Comparison of ENCODE assay signal across 8 cellular contexts in genomic region chr5:67246108-67246507, GRCh38. TPM values are rescaled to one million over a fixed set of nuclear protein-coding genes. Genes with fewer than 3 reads are reported as not detected.
A peak's percentile ranks its signal among the peaks of the same experiment; 100 is the strongest.
DNase-seq lines count a peak whose midpoint lies in the region; ATAC-seq, FAIRE-seq and TF ChIP-seq lines count a peak whose summit lies in the region.

No MANE protein-coding gene starts in this region.

- H3K56ac ChIP-seq in mesendoderm (ENCODE audit: low read length), result no peak overlapping the region

- peak; percentile 83 for FAIRE-seq in G401.6 (lab: Jason Lieb, UNC)

- peak; percentile 96 for TF ChIP-seq CTCF in endothelial cell (IDR thresholded peaks at IDR 0.05; ENCODE audit: unreplicated experiment)

- H3K18ac ChIP-seq in mesendoderm (ENCODE audit: low read length), result no peak overlapping the region

- DNase-seq in M059J (ENCODE audit: low read depth), result peak; percentile 65
- peak; percentile 64 for DNase-seq in RPMI7951 (ENCODE audit: low read depth)
- DNase-seq in endothelial cell (ENCODE audit: low spot score), result peak; percentile 30
- DNase-seq in mesendoderm, result peak; percentile 65
- no peak for DNase-seq in stimulated activated naive CD4-positive, alpha-beta T cell treated with Interleukin-2 at 50 U/mL for 16 hours (lab: John Stamatoyannopoulos, UW)
- no peak for DNase-seq in HuH-7.5 (ENCODE audit: low spot score)

- no peak overlapping the region for H3K27ac ChIP-seq in mesendoderm (ENCODE audit: low read depth, low read length)

- no peaks in the 10 kb centered on the region for H3K9me3 Mint-ChIP-seq in endothelial cell (ENCODE audit: unreplicated experiment)

- H3K4me3 Mint-ChIP-seq in endothelial cell (ENCODE audit: unreplicated experiment), result no peak overlapping the region

- no peak overlapping the region for H3K27ac Mint-ChIP-seq in endothelial cell (ENCODE audit: unreplicated experiment)

- H3K23ac ChIP-seq in mesendoderm (ENCODE audit: low read length), result no peak overlapping the region

- no peak overlapping the region for H4K5ac ChIP-seq in mesendoderm (ENCODE audit: low read length)

- no peak overlapping the region for H2BK5ac ChIP-seq in mesendoderm (ENCODE audit: low read length)

- H3K79me1 ChIP-seq in mesendoderm (ENCODE audit: low read length), result no peaks in the 10 kb centered on the region

- no peak for TF ChIP-seq POLR2A in GM18505 (IDR thresholded peaks at IDR 0.05; ENCODE audit: borderline replicate concordance, extremely low read depth, insufficient read depth, insufficient read length)

- peaks cover 3% of the 10 kb centered on the region for H3K27me3 Mint-ChIP-seq in endothelial cell (ENCODE audit: unreplicated experiment)

- H3K4ac ChIP-seq in mesendoderm (ENCODE audit: low read depth, low read length), result no peak overlapping the region

- no peak overlapping the region for H4K8ac ChIP-seq in mesendoderm (ENCODE audit: low read depth, low read length)

- H2AK5ac ChIP-seq in mesendoderm (ENCODE audit: low read length), result no peak overlapping the region

- H3K36me3 ChIP-seq in mesendoderm (ENCODE audit: control insufficient read depth, insufficient read depth, low read length), result no peaks in the 10 kb centered on the region

- H2BK15ac ChIP-seq in mesendoderm (replicated peaks; ENCODE audit: low read depth), result no peak overlapping the region

- H3K27me3 ChIP-seq in mesendoderm (ENCODE audit: insufficient read depth, low read length, poor library complexity), result no peaks in the 10 kb centered on the region

- no peak overlapping the region for H3K4me3 ChIP-seq in mesendoderm (ENCODE audit: low read length)

- ATAC-seq in GM18505 (IDR thresholded peaks at IDR 0.05; ENCODE audit: unreplicated experiment), result no peak

- H3K36me3 Mint-ChIP-seq in endothelial cell (ENCODE audit: low read depth, unreplicated experiment), result no peaks in the 10 kb centered on the region

- no peak overlapping the region for H2BK120ac ChIP-seq in mesendoderm (ENCODE audit: low read depth, low read length)

- 100% methylated on average over 1 of the region's 2 CpGs for WGBS in mesendoderm (ENCODE audit: extremely low coverage, insufficient coverage, low lambda C conversion rate)

- no peaks in the 10 kb centered on the region for H3K79me2 ChIP-seq in mesendoderm (ENCODE audit: control insufficient read depth, insufficient read depth, low read length)

- H3K9ac ChIP-seq in mesendoderm (ENCODE audit: low read length), result no peak overlapping the region

- H3K4me1 Mint-ChIP-seq in endothelial cell (ENCODE audit: unreplicated experiment), result peaks cover 23% of the 10 kb centered on the region

- H3K4me2 ChIP-seq in mesendoderm (ENCODE audit: low read length), result no peak overlapping the region

- H3K4me1 ChIP-seq in mesendoderm (ENCODE audit: control insufficient read depth, low read depth, low read length), result no peaks in the 10 kb centered on the region

RNA-seq across cellular contexts. Expression of gene CD180, which starts 49.5 kb away (rescaled TPM):
- 0.05 and 0.07 TPM in 2 replicates for total RNA-seq in M059J (2014; rRNA removed; shearing (Covaris generic))
- total RNA-seq in RPMI7951 (2014; rRNA removed; shearing (Covaris generic)), result under 0.01 TPM in 1 of 2 replicates, not detected in the other
- not detected for total RNA-seq in endothelial cell (ENCODE audit: unreplicated experiment)
- polyA plus RNA-seq in mesendoderm (2013, experiment 1 of 2), result not detected
- not detected for polyA plus RNA-seq in mesendoderm (2013, experiment 2 of 2)

Comparison
In these comparisons a context has a peak if more than half of its experiments do, and no peak if none do; other contexts are left out.
1. DNase-seq: peak in M059J (single experiment), RPMI7951 (single experiment), endothelial cell (single experiment) and mesendoderm (single experiment); none in stimulated activated naive CD4-positive, alpha-beta T cell treated with Interleukin-2 at 50 U/mL for 16 hours (single experiment) and HuH-7.5 (single experiment).